In the genomic region with DNA sequence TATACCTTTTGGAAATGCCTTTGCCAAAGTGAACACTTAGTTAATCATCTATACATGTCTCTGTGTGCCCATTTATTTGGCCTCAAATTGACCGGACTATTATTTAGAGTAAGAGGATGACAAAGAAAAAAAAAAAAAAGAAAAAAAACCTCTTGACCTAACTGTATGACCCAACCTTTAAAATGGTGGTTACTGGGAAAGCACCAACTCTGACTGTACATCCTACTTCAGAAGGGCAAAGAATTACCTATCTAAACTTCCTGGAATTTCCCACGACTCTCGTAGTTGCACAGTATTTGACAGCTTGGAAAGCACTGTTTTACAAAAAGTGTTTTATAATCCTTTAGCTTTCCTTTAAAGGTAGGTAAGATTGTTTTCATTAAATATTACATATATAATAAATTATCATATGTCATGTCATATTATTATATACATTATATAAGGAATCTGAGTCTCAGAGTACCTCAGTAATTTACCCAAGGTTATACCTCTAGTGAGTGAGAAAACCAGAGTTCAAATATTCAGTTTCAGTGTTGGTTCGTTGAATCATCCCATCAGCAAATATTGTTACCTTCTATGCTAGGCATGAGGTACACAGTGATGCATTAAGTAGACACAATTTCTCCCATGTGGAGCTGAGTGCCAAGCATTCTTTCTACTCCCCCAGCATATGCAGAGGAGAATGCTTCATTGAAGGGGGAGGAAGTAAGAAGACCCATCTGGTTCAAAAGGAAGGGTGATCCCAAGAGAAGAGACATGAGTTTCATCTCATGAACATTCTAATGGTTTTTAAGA, we compare ENCODE assay signal across 14 cellular contexts. TPM values are rescaled to one million over a fixed set of nuclear protein-coding genes. Genes with fewer than 3 reads are reported as not detected.
DNase-seq lines count a peak whose midpoint lies in the region; ATAC-seq and TF ChIP-seq lines count a peak whose summit lies in the region.
"Had no signal": no experiment of that assay in that cellular context is flagged by ENCODE, and none has a peak within 500 bp of the region (broad histone marks: within the 10 kb centered on the region; RNA-seq: fewer than 3 reads in every experiment).

No MANE protein-coding gene starts in this region.

- H3K4me3 Mint-ChIP-seq in activated CD4-positive, alpha-beta T cell treated with anti-CD3 and anti-CD28 coated beads, Interleukin-2, amount 10 ng/mL, durations not matched to agents 7 days and 5 days: peak overlapping the region; percentile 80
- H3K4me3 Mint-ChIP-seq in activated naive CD8-positive, alpha-beta T cell treated with anti-CD3 and anti-CD28 coated beads, Interleukin-2, amount 50 U/mL, for 24 hours: peak overlapping the region; percentile 95

- no peak for DNase-seq in activated CD4-positive, alpha-beta T cell treated with anti-CD3 and anti-CD28 coated beads, Interleukin-2, amount 10 ng/mL, durations not matched to agents 7 days and 5 days
- DNase-seq in activated CD4-positive, alpha-beta T cell treated with anti-CD3 and anti-CD28 coated beads, Interleukin-2, amount 50 U/mL, for 48 hours: no peak
- DNase-seq in activated naive CD8-positive, alpha-beta T cell treated with anti-CD3 and anti-CD28 coated beads, Interleukin-2, amount 50 U/mL, for 24 hours: no peak
- DNase-seq in renal cortical epithelial cell (ENCODE audit: low read depth): peak; percentile 53
- no peak for DNase-seq in DMS 273 treated with DMSO at 0.1 percent for 48 hours (lab: John Stamatoyannopoulos, UW)
- no peak for DNase-seq in central memory CD4-positive, alpha-beta T cell
- DNase-seq: activated CD4-positive, alpha-beta T cell treated with anti-CD3 and anti-CD28 coated beads for 48 hours; left cardiac atrium; NCI-H2171 treated with DMSO at 0.1 percent for 48 hours; ovary; SJCRH30; stimulated activated CD4-positive, alpha-beta T cell treated with anti-CD3 and anti-CD28 coated beads, Interleukin-4, amount 100 ng/mL, for 4 hours had no signal

- ATAC-seq in HG03439 (IDR thresholded peaks at IDR 0.05; ENCODE audit: unreplicated experiment) (peak; percentile 43), GM18505 (IDR thresholded peaks at IDR 0.05; ENCODE audit: unreplicated experiment) (no peak)
- ATAC-seq in activated naive CD8-positive, alpha-beta T cell treated with anti-CD3 and anti-CD28 coated beads, Interleukin-2, amount 50 U/mL, for 24 hours: peak; percentile 41
- ATAC-seq: left cardiac atrium had no signal

- peaks cover 14% of the 10 kb centered on the region for H3K36me3 Mint-ChIP-seq in activated CD4-positive, alpha-beta T cell treated with anti-CD3 and anti-CD28 coated beads, Interleukin-2, amount 10 ng/mL, durations not matched to agents 7 days and 5 days (ENCODE audit: low read depth)
- peaks cover 43% of the 10 kb centered on the region for H3K36me3 Mint-ChIP-seq in activated naive CD8-positive, alpha-beta T cell treated with anti-CD3 and anti-CD28 coated beads, Interleukin-2, amount 50 U/mL, for 24 hours (ENCODE audit: low read depth)

- peaks cover 5% of the 10 kb centered on the region for H3K9me3 Mint-ChIP-seq in activated CD4-positive, alpha-beta T cell treated with anti-CD3 and anti-CD28 coated beads, Interleukin-2, amount 10 ng/mL, durations not matched to agents 7 days and 5 days
- peaks cover 5% of the 10 kb centered on the region for H3K9me3 Mint-ChIP-seq in activated naive CD8-positive, alpha-beta T cell treated with anti-CD3 and anti-CD28 coated beads, Interleukin-2, amount 50 U/mL, for 24 hours

- CTCF ChIA-PET in activated CD4-positive, alpha-beta T cell treated with anti-CD3 and anti-CD28 coated beads, Interleukin-2, amount 10 ng/mL, durations not matched to agents 7 days and 5 days (lab: Charles Lee): no interaction called here

- no peak for TF ChIP-seq POLR2A in GM18505 (IDR thresholded peaks at IDR 0.05; ENCODE audit: borderline replicate concordance, extremely low read depth, insufficient read depth, insufficient read length)

- H3K27me3 Mint-ChIP-seq in activated CD4-positive, alpha-beta T cell treated with anti-CD3 and anti-CD28 coated beads, Interleukin-2, amount 10 ng/mL, durations not matched to agents 7 days and 5 days: no peaks in the 10 kb centered on the region
- no peaks in the 10 kb centered on the region for H3K27me3 Mint-ChIP-seq in activated naive CD8-positive, alpha-beta T cell treated with anti-CD3 and anti-CD28 coated beads, Interleukin-2, amount 50 U/mL, for 24 hours

- POLR2A ChIA-PET in activated CD4-positive, alpha-beta T cell treated with anti-CD3 and anti-CD28 coated beads, Interleukin-2, amount 10 ng/mL, durations not matched to agents 7 days and 5 days (lab: Charles Lee): interaction anchor here (1.3 kb wide), 1 partner anchor 43 kb away, joined by 3 read pairs; no protein-coding TSS in a partner anchor

- peaks cover 53% of the 10 kb centered on the region for H3K4me1 Mint-ChIP-seq in activated CD4-positive, alpha-beta T cell treated with anti-CD3 and anti-CD28 coated beads, Interleukin-2, amount 10 ng/mL, durations not matched to agents 7 days and 5 days
- H3K4me1 Mint-ChIP-seq in activated naive CD8-positive, alpha-beta T cell treated with anti-CD3 and anti-CD28 coated beads, Interleukin-2, amount 50 U/mL, for 24 hours: peaks cover 68% of the 10 kb centered on the region

- H3K27ac Mint-ChIP-seq in activated CD4-positive, alpha-beta T cell treated with anti-CD3 and anti-CD28 coated beads, Interleukin-2, amount 10 ng/mL, durations not matched to agents 7 days and 5 days: peak overlapping the region; percentile 88
- H3K27ac Mint-ChIP-seq in activated naive CD8-positive, alpha-beta T cell treated with anti-CD3 and anti-CD28 coated beads, Interleukin-2, amount 50 U/mL, for 24 hours: peak overlapping the region; percentile 97

RNA-seq across cellular contexts. Expression of gene BCL2A1, which starts 5.0 kb away (rescaled TPM):
- total RNA-seq in activated CD4-positive, alpha-beta T cell treated with anti-CD3 and anti-CD28 coated beads, Interleukin-2, amount 10 ng/mL, durations not matched to agents 7 days and 5 days: 10 to 100 TPM; 14.2 to 14.8 TPM
- total RNA-seq in renal cortical epithelial cell: 9.9 TPM in 1 of 2 replicates, not detected in the other
- total RNA-seq: SJCRH30 had no signal
